ENCODE assay signal across 1 cellular context in genomic region chr9:135950135-135950682, GRCh38.
TF ChIP-seq lines count a peak whose summit lies in the region.

No MANE protein-coding gene starts in this region.

TF ChIP-seq in K562, 482 proteins besides CTCF, POLR2A, EP300 and RAD21 (continued from another document):
- peak; percentile 77; the same call in 1 of the 2 replicates for TF ChIP-seq RREB1 (CRISPR knock-in tag; IDR thresholded peaks at IDR 0.05)
- peak; percentile 81 for TF ChIP-seq TFAP4 (CRISPR knock-in tag; IDR thresholded peaks at IDR 0.05; ENCODE audit: borderline replicate concordance)
- peak; percentile 42 for TF ChIP-seq BRD9 (IDR thresholded peaks at IDR 0.05; ENCODE audit: low read depth, partially characterized antibody)
- no peak for TF ChIP-seq ZNF347 (CRISPR knock-in tag; IDR thresholded peaks at IDR 0.05; ENCODE audit: low read depth)
- peak in 1 of 2 experiments; percentile 74; a peak in 1 of 4 replicates for TF ChIP-seq ZNF318 (IDR thresholded peaks at IDR 0.05; ENCODE audit: borderline replicate concordance in 1 of 2, low read depth in 1 of 2)
- peak in 1 of 2 experiments; percentile 76; a peak in 2 of 4 replicates for TF ChIP-seq ZNF639 (CRISPR knock-in tag; conservative IDR thresholded peaks at IDR 0.05 in 1 of 2, IDR thresholded peaks at IDR 0.05 in 1 of 2)
- TF ChIP-seq MEF2D (tag; conservative IDR thresholded peaks at IDR 0.05; ENCODE audit: low read depth): peak; percentile 44; the same call in 1 of the 2 replicates
- peak; percentile 76 for TF ChIP-seq HMBOX1 (IDR thresholded peaks at IDR 0.05)
- TF ChIP-seq ZNF583 (CRISPR knock-in tag; IDR thresholded peaks at IDR 0.05): no peak; the same call in none of the 2 replicates
- TF ChIP-seq CREB5 (CRISPR knock-in tag; IDR thresholded peaks at IDR 0.05): 0 out of 2 replicates have a peak, but pooled peaks have one; percentile 32
- TF ChIP-seq FOXK2 (conservative IDR thresholded peaks at IDR 0.05 in 1 of 2, IDR thresholded peaks at IDR 0.05 in 1 of 2; ENCODE audit: low read depth in 2 of 2): peak; percentile 61 to 77; a peak in 3 of 4 replicates
- TF ChIP-seq GABPB1 (CRISPR knock-in tag; IDR thresholded peaks at IDR 0.05): no peak
- TF ChIP-seq SP1 (CRISPR knock-in tag; IDR thresholded peaks at IDR 0.05): 0 out of 2 replicates have a peak, but pooled peaks have one; percentile 3
- no peak for TF ChIP-seq ELK3 (CRISPR knock-in tag; IDR thresholded peaks at IDR 0.05)
- peak; percentile 95; the same call in 1 of the 2 replicates for TF ChIP-seq CC2D1A (IDR thresholded peaks at IDR 0.05)
- peak; percentile 69; the same call in 1 of the 2 replicates for TF ChIP-seq CREB3L1 (IDR thresholded peaks at IDR 0.05; ENCODE audit: borderline replicate concordance, low read depth)
- no peak for TF ChIP-seq NCOA6 (IDR thresholded peaks at IDR 0.05)
- no peak for TF ChIP-seq THRAP3 (IDR thresholded peaks at IDR 0.05; ENCODE audit: borderline replicate concordance)
TF ChIP-seq in K562: peak in this region for 123.
